10 cellular contexts compared by ENCODE assay signal in the genomic region with DNA sequence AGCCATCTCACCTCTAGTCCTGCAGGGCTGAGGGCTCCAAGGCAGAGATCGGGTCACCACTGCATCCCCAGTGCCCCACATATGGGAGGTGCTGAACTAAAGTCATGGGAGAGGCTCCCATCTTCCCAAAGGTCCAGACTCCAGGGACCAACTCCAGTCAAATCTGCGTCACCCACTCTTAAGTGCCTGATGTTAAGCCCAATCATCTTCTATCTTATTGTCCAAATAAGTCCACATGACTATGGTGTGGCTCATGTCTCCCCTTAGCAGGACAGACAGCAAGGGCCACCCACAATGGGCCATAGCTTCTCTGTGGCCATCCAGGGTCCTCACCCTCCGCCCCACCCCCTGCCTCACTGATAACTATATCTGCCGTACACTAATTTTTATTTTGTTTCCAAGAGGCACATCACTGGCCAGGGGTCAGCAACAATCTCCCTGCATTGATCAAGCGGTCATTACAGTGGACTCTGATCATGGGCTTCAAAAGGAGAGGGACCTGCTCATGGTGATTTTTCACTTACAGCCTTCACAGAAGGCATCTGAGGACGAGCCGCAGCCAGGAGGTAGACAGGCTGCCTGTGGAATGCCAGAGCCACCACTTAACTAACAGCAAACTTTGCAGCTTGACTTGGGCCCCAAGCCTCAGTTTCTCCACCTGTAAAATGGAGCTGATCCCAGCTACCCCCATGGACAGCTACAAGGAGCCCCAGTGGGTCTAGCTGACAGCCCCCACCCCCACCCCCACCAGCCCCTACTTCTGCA. TPM values are rescaled to one million over a fixed set of nuclear protein-coding genes. Genes with fewer than 3 reads are reported as not detected.
A peak's percentile ranks its signal among the peaks of the same experiment; 100 is the strongest.
DNase-seq lines count a peak whose midpoint lies in the region; ATAC-seq, FAIRE-seq and TF ChIP-seq lines count a peak whose summit lies in the region.
"Had no signal": no experiment of that assay in that cellular context is flagged by ENCODE, and none has a peak within 500 bp of the region (broad histone marks: within the 10 kb centered on the region; RNA-seq: fewer than 3 reads in every experiment).

No MANE protein-coding gene starts in this region.

- peak overlapping the region; percentile 83 to 98 (median 90) for H3K27ac ChIP-seq in body of pancreas
- H3K27ac ChIP-seq in mesodermal cell (ENCODE audit: low read depth, low read length, severe bottlenecking) = peak overlapping the region; percentile 97

- intact Hi-C loops in body of pancreas (cut with DNase I) = no loop called here

- H3K27me3 ChIP-seq in body of pancreas = no peaks in the 10 kb centered on the region

- H3K36me3 Mint-ChIP-seq in activated T-cell treated with anti-CD3 and anti-CD28 coated beads, Interleukin-2, amount 50 U/mL, for 4 hours (ENCODE audit: insufficient read depth) = peaks cover 16% of the 10 kb centered on the region
- H3K36me3 Mint-ChIP-seq in type B pancreatic cell = peaks cover 4% of the 10 kb centered on the region

- peaks cover 96% of the 10 kb centered on the region for H3K4me1 Mint-ChIP-seq in activated T-cell treated with anti-CD3 and anti-CD28 coated beads, Interleukin-2, amount 50 U/mL, for 4 hours (ENCODE audit: low read depth)
- peaks cover 72% of the 10 kb centered on the region for H3K4me1 Mint-ChIP-seq in type B pancreatic cell (ENCODE audit: unreplicated experiment)

- H3K27ac Mint-ChIP-seq in type B pancreatic cell = peak overlapping the region; percentile 91

- H3K4me1 ChIP-seq in body of pancreas = peaks cover 99% of the 10 kb centered on the region
- H3K4me1 ChIP-seq in mesodermal cell (ENCODE audit: control insufficient read depth, insufficient read depth, low read length, poor library complexity, severe bottlenecking) = peaks cover 96% of the 10 kb centered on the region

- 69 to 80% methylated on average over 6 to 7 of the region's 7 CpGs for WGBS in body of pancreas, 2 donors
- 93 to 97% methylated on average over 5 to 6 of the region's 7 CpGs for WGBS in mesodermal cell (ENCODE audit: insufficient coverage in 2 of 2), 2 experiments

- DNase-seq in activated T-cell treated with anti-CD3 and anti-CD28 coated beads, Interleukin-2, amount 50 U/mL, for 4 hours = no peak
- DNase-seq in activated T-cell treated with anti-CD3 and anti-CD28 coated beads, Interleukin-2, amount 50 U/mL, for 48 hours = no peak
- DNase-seq in body of pancreas = peak in 1 of 4 donors; percentile 14
- no peak for DNase-seq in type B pancreatic cell (ENCODE audit: extremely low spot score, unreplicated experiment)
- DNase-seq in RCC 7860 (ENCODE audit: low spot score) = no peak
- DNase-seq in T-helper 9 cell = no peak
- DNase-seq: AML-193, NCI-H510A had no signal

- no peak for FAIRE-seq in RCC 7860 (lab: Jason Lieb, UNC)

- peak in 1 of 2 donors; percentile 1 for ATAC-seq in activated T-cell treated with anti-CD3 and anti-CD28 coated beads, Interleukin-2, amount 50 U/mL, for 4 hours
- ATAC-seq in body of pancreas (no peak), GM18519 (IDR thresholded peaks at IDR 0.05; ENCODE audit: low FRiP score, unreplicated experiment) (no peak)

- TF ChIP-seq POLR2A in body of pancreas (IDR thresholded peaks at IDR 0.05) = no peak

- no peaks in the 10 kb centered on the region for H3K27me3 Mint-ChIP-seq in activated T-cell treated with anti-CD3 and anti-CD28 coated beads, Interleukin-2, amount 50 U/mL, for 4 hours (ENCODE audit: low read depth)
- H3K27me3 Mint-ChIP-seq in type B pancreatic cell = no peaks in the 10 kb centered on the region

- H3K36me3 ChIP-seq in body of pancreas (replicated peaks in 1 of 2; ENCODE audit: insufficient read depth in 1 of 2, low read depth in 2 of 2) = no peaks in the 10 kb centered on the region
- peaks cover 64% of the 10 kb centered on the region for H3K36me3 ChIP-seq in mesodermal cell (ENCODE audit: control insufficient read depth, insufficient read depth, low read length)

- H3K4me3 ChIP-seq in body of pancreas (no peak overlapping the region), mesodermal cell (ENCODE audit: extremely low read depth, insufficient read depth, low read length, poor library complexity, severe bottlenecking) (no peak overlapping the region)

- TF ChIP-seq CTCF in body of pancreas (IDR thresholded peaks at IDR 0.05) = no peak
- no peak for TF ChIP-seq CTCF in type B pancreatic cell (conservative IDR thresholded peaks at IDR 0.05)

- no peaks in the 10 kb centered on the region for H3K9me3 ChIP-seq in body of pancreas
- H3K9me3 ChIP-seq in mesodermal cell (ENCODE audit: control insufficient read depth, low read length) = no peaks in the 10 kb centered on the region

- no peaks in the 10 kb centered on the region for H3K9me3 Mint-ChIP-seq in activated T-cell treated with anti-CD3 and anti-CD28 coated beads, Interleukin-2, amount 50 U/mL, for 4 hours
- H3K9me3 Mint-ChIP-seq in type B pancreatic cell = no peaks in the 10 kb centered on the region

- H3K4me3 Mint-ChIP-seq in activated T-cell treated with anti-CD3 and anti-CD28 coated beads, Interleukin-2, amount 50 U/mL, for 4 hours = peak overlapping the region; percentile 68
- H3K4me3 Mint-ChIP-seq in type B pancreatic cell = peak overlapping the region; percentile 64

RNA-seq across cellular contexts. Expression of gene MYH9, which starts 23.3 kb away (rescaled TPM):
- 100 to 1,000 TPM; 673 to 753 (median 716) TPM for total RNA-seq in activated T-cell treated with anti-CD3 and anti-CD28 coated beads, Interleukin-2, amount 50 U/mL, for 4 hours
- total RNA-seq in body of pancreas = 100 to 1,000 TPM; 294 to 323 TPM
- polyA plus RNA-seq in mesodermal cell (2013, experiment 1 of 2) = 360 TPM
- polyA plus RNA-seq in mesodermal cell (2013, experiment 2 of 2) = 289 TPM
- total RNA-seq in type B pancreatic cell (ENCODE audit: low replicate concordance) = 277 and 364 TPM in 2 replicates
